In the genomic region with DNA sequence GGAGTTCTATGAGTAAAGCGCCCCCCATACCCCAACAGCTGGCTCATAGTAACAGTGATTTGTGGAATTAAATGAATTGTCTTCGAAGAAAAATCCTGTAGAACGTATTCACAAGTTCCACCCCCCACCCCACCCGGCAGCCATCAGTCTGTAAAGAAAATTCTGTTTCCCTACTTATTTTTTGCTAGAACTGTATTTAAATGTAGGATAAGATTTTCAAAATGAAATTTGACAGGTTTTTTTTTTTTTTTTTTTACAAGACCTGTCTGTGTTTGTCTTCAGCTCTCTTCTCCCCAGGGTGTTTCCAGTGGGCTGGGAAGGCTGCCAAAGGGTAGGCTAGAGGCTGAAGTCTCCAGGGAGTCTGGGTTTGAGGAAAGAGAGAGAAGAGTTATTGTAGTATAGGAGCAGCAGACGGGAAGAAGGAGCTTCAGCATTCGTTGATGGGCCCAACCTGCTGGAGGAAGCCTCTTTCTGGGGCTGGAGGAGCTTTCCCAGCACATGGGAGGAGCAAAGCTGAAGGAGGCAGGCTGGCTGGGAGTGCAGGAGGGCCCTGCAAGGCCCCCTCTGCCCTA, we compare ENCODE assay signal across 12 cellular contexts.
A peak's percentile ranks its signal among the peaks of the same experiment; 100 is the strongest.
DNase-seq lines count a peak whose midpoint lies in the region; ATAC-seq and TF ChIP-seq lines count a peak whose summit lies in the region.
"Had no signal": no experiment of that assay in that cellular context is flagged by ENCODE, and none has a peak within 500 bp of the region (broad histone marks: within the 10 kb centered on the region; RNA-seq: fewer than 3 reads in every experiment).

No MANE protein-coding gene starts in this region.

- DNase-seq in SHP77 treated with DMSO at 0.1 percent for 48 hours (lab: John Stamatoyannopoulos, UW) = peak; percentile 12
- DNase-seq in SHP77 (lab: John Stamatoyannopoulos, UW) = no peak
- peak; percentile 66 for DNase-seq in NCI-H187 treated with DMSO at 0.1 percent for 48 hours (lab: John Stamatoyannopoulos, UW)
- DNase-seq in brain pericyte (ENCODE audit: low read depth, low spot score) = peak; percentile 83
- peak; percentile 71 for DNase-seq in transverse colon
- no peak for DNase-seq in HuH-7 (ENCODE audit: low spot score)
- DNase-seq in iPS-NIHi7 (ENCODE audit: extremely low spot score) = no peak
- DNase-seq: activated CD4-positive, alpha-beta T cell treated with anti-CD3 and anti-CD28 coated beads, Interleukin-2, amount 50 U/mL, for 48 hours; activated naive CD4-positive, alpha-beta T cell treated with anti-CD3 and anti-CD28 coated beads for 36 hours; naive B cell had no signal

- peaks cover 0 to 12% (median 2%) of the 10 kb centered on the region in 4 donors for H3K4me1 ChIP-seq in transverse colon

- no peak for TF ChIP-seq EP300 in transverse colon (IDR thresholded peaks at IDR 0.05; ENCODE audit: low read depth)

- in situ Hi-C loops in transverse colon (cut with MboI; ENCODE audit: low pct_ligation_motif_present in 1 of 4, low pct_unique_long_range_greater_than_20kb in 1 of 4, low sequenced_read_pairs in 3 of 4) = no loop called here

- 51 to 61% methylated on average over 5 to 6 of the region's 6 CpGs for WGBS in transverse colon (ENCODE audit: low coverage in 1 of 2), 2 donors

- no peak overlapping the region for H3K4me3 ChIP-seq in transverse colon
- H3K4me3 ChIP-seq: tibial artery had no signal

- no peak for TF ChIP-seq CTCF in transverse colon (IDR thresholded peaks at IDR 0.05)

- TF ChIP-seq POLR2A in transverse colon (IDR thresholded peaks at IDR 0.05) = no peak

- H3K27me3 ChIP-seq in transverse colon = no peaks in the 10 kb centered on the region
- H3K27me3 ChIP-seq: tibial artery had no signal

- H3K9me3 ChIP-seq in transverse colon = no peaks in the 10 kb centered on the region
- H3K9me3 ChIP-seq: tibial artery had no signal

- H3K27ac ChIP-seq in transverse colon = no peak overlapping the region
- H3K27ac ChIP-seq: tibial artery had no signal

- H3K36me3 ChIP-seq in transverse colon = no peaks in the 10 kb centered on the region
- H3K36me3 ChIP-seq: tibial artery had no signal

- ATAC-seq in HG03139 (IDR thresholded peaks at IDR 0.05; ENCODE audit: unreplicated experiment) = no peak

- intact Hi-C loops in transverse colon (cut with DNase I; ENCODE audit: low total_unique reads) = no loop called here

Comparison
In these comparisons a context has a peak if more than half of its experiments do, and no peak if none do; other contexts are left out.
1. DNase-seq: peak in SHP77 treated with DMSO at 0.1 percent for 48 hours (single experiment), NCI-H187 treated with DMSO at 0.1 percent for 48 hours (single experiment), brain pericyte (single experiment) and transverse colon (single experiment); none in SHP77 (0 of 2), HuH-7 (single experiment) and iPS-NIHi7 (single experiment).